10 cellular contexts compared by ENCODE assay signal in genomic region chr17:20999841-21000532, GRCh38. TPM values are rescaled to one million over a fixed set of nuclear protein-coding genes. Genes with fewer than 3 reads are reported as not detected.
DNase-seq lines count a peak whose midpoint lies in the region; ATAC-seq and TF ChIP-seq lines count a peak whose summit lies in the region.
"Had no signal": no experiment of that assay in that cellular context is flagged by ENCODE, and none has a peak within 500 bp of the region (broad histone marks: within the 10 kb centered on the region; RNA-seq: fewer than 3 reads in every experiment).

No MANE protein-coding gene starts in this region.

- no peaks in the 10 kb centered on the region for H3K27me3 ChIP-seq in dorsolateral prefrontal cortex
- no peaks in the 10 kb centered on the region for H3K27me3 ChIP-seq in gastrocnemius medialis
- no peaks in the 10 kb centered on the region for H3K27me3 ChIP-seq in BE2C

- H3K4me1 ChIP-seq in HEK293 (ENCODE audit: control insufficient read depth, insufficient read depth, low read length), result no peaks in the 10 kb centered on the region
- peaks cover 40 to 53% of the 10 kb centered on the region in 2 donors for H3K4me1 ChIP-seq in gastrocnemius medialis
- H3K4me1 ChIP-seq in BE2C, result no peaks in the 10 kb centered on the region

- intact Hi-C loops in dorsolateral prefrontal cortex (cut with DNase I) (loop anchor here in 1 of 2 donors (5.0 kb wide), 1 partner anchor 42 kb away; the partner anchor contains the start of gene USP22), gastrocnemius medialis (cut with DNase I; ENCODE audit: low total_unique reads) (loop anchor here (5.0 kb wide), 1 partner anchor 42 kb away; the partner anchor contains the start of gene USP22)

- H3K27ac ChIP-seq in C4-2B (peak overlapping the region; percentile 64), HEK293 (ENCODE audit: extremely low read depth, low read depth, low read length) (0 out of 2 replicates have a peak overlapping the region, but pooled peaks have one; percentile 22), dorsolateral prefrontal cortex (peak overlapping the region; percentile 71 to 99 (median 94)), gastrocnemius medialis (peak overlapping the region; percentile 53 to 83 (median 67))

- ATAC-seq in gastrocnemius medialis, result no peak
- no peak for ATAC-seq in GM21381 (IDR thresholded peaks at IDR 0.05; ENCODE audit: unreplicated experiment)
- ATAC-seq in GM18868 (IDR thresholded peaks at IDR 0.05; ENCODE audit: unreplicated experiment), result no peak

- no peak overlapping the region for H3K4me3 ChIP-seq in HEK293 (ENCODE audit: low read depth, low read length)
- no peak overlapping the region for H3K4me3 ChIP-seq in dorsolateral prefrontal cortex
- no peak overlapping the region for H3K4me3 ChIP-seq in gastrocnemius medialis
- H3K4me3 ChIP-seq in BE2C (ENCODE audit: low read depth, low read length), result no peak overlapping the region

- CTCF ChIA-PET in HEK293 (lab: Yijun Ruan, JAX), result interaction anchor here (0.6 to 1.2 kb wide), 2 partner anchors 56 to 58 kb away, joined by 3 to 4 read pairs; no protein-coding TSS in a partner anchor

- DNase-seq in dorsolateral prefrontal cortex, result no peak
- no peak for DNase-seq in gastrocnemius medialis
- DNase-seq in BE2C, result no peak
- DNase-seq: COR-L47, kidney glomerular epithelial cell, NCI-H526 treated with DMSO at 0.1 percent for 48 hours had no signal

- H3K36me3 ChIP-seq in HEK293 (ENCODE audit: control insufficient read depth in 2 of 2, insufficient read depth in 1 of 2, low read length in 2 of 2), result peaks cover 28 to 68% of the 10 kb centered on the region in 2 experiments
- H3K36me3 ChIP-seq in gastrocnemius medialis, result peaks cover 0 to 33% of the 10 kb centered on the region in 2 donors
- peaks cover 29% of the 10 kb centered on the region for H3K36me3 ChIP-seq in BE2C

- no peak for TF ChIP-seq POLR2A in gastrocnemius medialis (IDR thresholded peaks at IDR 0.05)

- no peak for TF ChIP-seq CTCF in C4-2B (conservative IDR thresholded peaks at IDR 0.05)
- no peak for TF ChIP-seq CTCF in HEK293 (tag by site-specific recombination; IDR thresholded peaks at IDR 0.05)
- TF ChIP-seq CTCF in dorsolateral prefrontal cortex (IDR thresholded peaks at IDR 0.05 in 54 of 56, conservative IDR thresholded peaks at IDR 0.05 in 2 of 56; ENCODE audit: low read depth in 1 of 56, partially characterized antibody in 56 of 56), result no peak
- TF ChIP-seq CTCF in gastrocnemius medialis (IDR thresholded peaks at IDR 0.05 in 4 of 5, conservative IDR thresholded peaks at IDR 0.05 in 1 of 5), result no peak
- no peak for TF ChIP-seq CTCF in BE2C (IDR thresholded peaks at IDR 0.05; ENCODE audit: low read depth, low read length)

- H3K9me3 ChIP-seq in HEK293 (ENCODE audit: control insufficient read depth, insufficient read depth, low read depth, low read length) (no peaks in the 10 kb centered on the region), gastrocnemius medialis (no peaks in the 10 kb centered on the region), BE2C (no peaks in the 10 kb centered on the region)

- in situ Hi-C loops in gastrocnemius medialis (cut with MboI; ENCODE audit: low sequenced_read_pairs in 4 of 4), result loop anchor here in 1 of 4 donors (10.0 kb wide), 1 partner anchor 55 kb away; no protein-coding TSS in a partner anchor

- POLR2A ChIA-PET in HEK293 (lab: Yijun Ruan, JAX), result interaction anchor here (0.6 kb wide), 1 partner anchor 1017 kb away, joined by 4 read pairs; no protein-coding TSS in a partner anchor

TF ChIP-seq in HEK293, 187 proteins besides CTCF, POLR2A, EP300 and RAD21:
- TF ChIP-seq ZNF426 (tag by site-specific recombination; IDR thresholded peaks at IDR 0.05), result no peak
- peak; percentile 38; the same call in 1 of the 2 replicates for TF ChIP-seq GLIS2 (tag by site-specific recombination; IDR thresholded peaks at IDR 0.05)
TF ChIP-seq in HEK293: peak in this region for 1.

RNA-seq across cellular contexts. Expression of gene USP22, which starts 42.8 kb away (rescaled TPM):
- total RNA-seq in dorsolateral prefrontal cortex, result 100 to 1,000 TPM; 223 to 385 (median 299) TPM
- total RNA-seq in gastrocnemius medialis, result 100 to 1,000 TPM; 120 to 258 (median 143) TPM
- polyA plus RNA-seq in BE2C (2012; ENCODE audit: insufficient read depth, insufficient read length, low read depth), result 91.7 TPM

Comparison
In these comparisons a context has a peak if more than half of its experiments do, and no peak if none do; other contexts are left out.
1. H3K27ac ChIP-seq: peak in every context shown above with its lines; median percentile 94 in dorsolateral prefrontal cortex; 67 in gastrocnemius medialis; 64 in C4-2B; 22 in HEK293.